8 cellular contexts compared by ENCODE assay signal in the genomic region with DNA sequence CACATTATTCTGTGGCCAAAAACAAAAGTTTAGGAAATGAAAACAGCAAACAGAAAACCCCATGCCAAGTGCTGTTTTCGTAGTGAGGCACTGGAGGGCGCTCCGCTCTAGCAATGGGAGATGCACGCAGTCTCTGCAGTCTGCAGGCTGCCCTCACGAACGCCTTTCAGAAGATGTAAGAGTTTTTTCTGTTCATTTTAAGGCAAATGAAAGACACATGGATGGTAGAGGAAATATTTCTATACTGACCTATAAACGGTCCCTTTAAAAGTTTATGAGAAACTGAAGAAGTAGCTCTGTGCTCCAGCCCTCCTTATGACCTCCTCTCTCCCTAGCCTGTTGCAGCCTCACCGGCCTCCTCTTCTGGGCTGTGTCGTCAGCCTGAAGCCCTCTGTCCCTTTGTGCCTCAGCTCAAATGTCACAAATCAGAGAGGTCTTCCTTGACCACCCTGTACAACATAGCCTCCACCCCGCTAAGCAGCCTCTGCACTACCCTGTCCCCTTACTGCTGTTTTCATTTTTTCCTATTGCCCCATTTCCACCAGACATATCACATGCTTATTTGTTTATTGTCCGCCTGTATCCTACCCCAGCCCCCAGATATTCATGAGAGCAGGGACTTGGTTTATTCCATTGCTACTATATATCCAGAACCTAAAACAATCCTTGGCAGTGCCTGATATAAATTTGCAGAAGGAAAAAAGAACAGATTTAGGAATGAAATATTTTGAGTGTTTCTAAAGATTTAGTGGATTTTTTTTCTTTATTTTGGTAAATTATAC. TPM values are rescaled to one million over a fixed set of nuclear protein-coding genes. Genes with fewer than 3 reads are reported as not detected.
A peak's percentile ranks its signal among the peaks of the same experiment; 100 is the strongest.
DNase-seq lines count a peak whose midpoint lies in the region; ATAC-seq, FAIRE-seq and TF ChIP-seq lines count a peak whose summit lies in the region.

No MANE protein-coding gene starts in this region.

- H3K9ac ChIP-seq in DND-41 (ENCODE audit: low read depth, low read length) (no peak overlapping the region), H9 (ENCODE audit: extremely low read depth, insufficient read length, low read length) (no peak overlapping the region)

- H3T11ph ChIP-seq in H9 (ENCODE audit: low read length) = no peak overlapping the region

- peak; percentile 53 for TF ChIP-seq CTCF in DND-41 (IDR thresholded peaks at IDR 0.05; ENCODE audit: borderline replicate concordance, extremely low read depth, low read length, poor library complexity, severe bottlenecking)
- TF ChIP-seq CTCF in H9 (conservative IDR thresholded peaks at IDR 0.05) = peak; percentile 98
- peak; percentile 77 to 86 (median 79) for TF ChIP-seq CTCF in nephron (IDR thresholded peaks at IDR 0.05; ENCODE audit: unreplicated experiment in 3 of 3)

- peak; percentile 50; the same call in 2 of the 3 replicates for ATAC-seq in DND-41 (ENCODE audit: insufficient read depth, low read depth)
- ATAC-seq in HG03521 (IDR thresholded peaks at IDR 0.05; ENCODE audit: unreplicated experiment) = no peak
- ATAC-seq in HG02870 (IDR thresholded peaks at IDR 0.05; ENCODE audit: unreplicated experiment) = no peak

- H3K23me2 ChIP-seq in H9 (ENCODE audit: insufficient read length, low read depth, low read length, poor library complexity, severe bottlenecking) = no peaks in the 10 kb centered on the region

- H3K27ac Mint-ChIP-seq in H9 = no peak overlapping the region
- H3K27ac Mint-ChIP-seq in nephron = no peak overlapping the region

- no peak overlapping the region for H4K5ac ChIP-seq in H9 (ENCODE audit: insufficient read length, low read depth, low read length)

- peaks cover 7% of the 10 kb centered on the region; the same call in 1 of the 2 replicates for H3K79me2 ChIP-seq in DND-41 (ENCODE audit: insufficient read depth, low read length)
- H3K79me2 ChIP-seq in H9 (ENCODE audit: insufficient read depth, low read length) = no peaks in the 10 kb centered on the region

- no peaks in the 10 kb centered on the region for H3K4me1 ChIP-seq in DND-41 (ENCODE audit: insufficient read depth, low read length)
- H3K4me1 ChIP-seq in H9 (ENCODE audit: insufficient read depth, low read length) = no peaks in the 10 kb centered on the region; the same call in 1 of the 2 replicates

- no peak overlapping the region for H3K4me3 ChIP-seq in DND-41 (ENCODE audit: low read depth in 1 of 2, low read length in 2 of 2)

- H2BK12ac ChIP-seq in H9 (ENCODE audit: insufficient read length, low read depth, low read length) = no peak overlapping the region

- no peaks in the 10 kb centered on the region for H3K27me3 Mint-ChIP-seq in H9 (ENCODE audit: low read depth)
- H3K27me3 Mint-ChIP-seq in nephron (ENCODE audit: low read depth) = peaks cover 12% of the 10 kb centered on the region

- H3K4me3 Mint-ChIP-seq in H9 (no peak overlapping the region), nephron (no peak overlapping the region)

- H3K4ac ChIP-seq in H9 (ENCODE audit: low read depth, low read length) = no peak overlapping the region

- no peak overlapping the region for H2AK5ac ChIP-seq in H9 (ENCODE audit: insufficient read length, low read length)

- peaks cover 2% of the 10 kb centered on the region for H3K79me1 ChIP-seq in H9 (ENCODE audit: insufficient read depth, low read depth, low read length, poor library complexity, severe bottlenecking)

- H3K36me3 Mint-ChIP-seq in H9 (ENCODE audit: insufficient read depth in 1 of 3, low read depth in 3 of 3) (no peaks in the 10 kb centered on the region), nephron (ENCODE audit: low read depth) (no peaks in the 10 kb centered on the region)

- DNase-seq in DND-41 = no peak
- peak; percentile 66 for DNase-seq in H9
- peak; percentile 62 for DNase-seq in OCI-M1 (lab: John Stamatoyannopoulos, UW)
- no peak for DNase-seq in NCI-H1105 treated with DMSO at 0.1 percent for 48 hours (lab: John Stamatoyannopoulos, UW)

- H3K27me3 ChIP-seq in DND-41 (ENCODE audit: insufficient read depth, low read length, poor library complexity) (no peaks in the 10 kb centered on the region), H9 (ENCODE audit: insufficient read depth, low read length) (no peaks in the 10 kb centered on the region)

- H3K56ac ChIP-seq in H9 (ENCODE audit: insufficient read length, low read depth, low read length) = no peak overlapping the region

- FAIRE-seq in endometrium (lab: Jason Lieb, UNC) = peak; percentile 35

- no peak overlapping the region for H2BK15ac ChIP-seq in H9 (ENCODE audit: low read depth, low read length)

- H3K27ac ChIP-seq in DND-41 (ENCODE audit: low read length) = no peak overlapping the region
- no peak overlapping the region for H3K27ac ChIP-seq in H9 (ENCODE audit: insufficient read length, low read depth, low read length)

- H2BK5ac ChIP-seq in H9 (ENCODE audit: insufficient read length, low read length) = no peak overlapping the region

- no peak overlapping the region for H2BK120ac ChIP-seq in H9 (ENCODE audit: low read depth, low read length, poor library complexity, severe bottlenecking)

- H3K9me3 ChIP-seq in DND-41 (ENCODE audit: insufficient read depth, low read length, severe bottlenecking) (no peaks in the 10 kb centered on the region), H9 (ENCODE audit: control insufficient read depth, low read depth, low read length) (no peaks in the 10 kb centered on the region)

- H3K9me3 Mint-ChIP-seq in H9 = no peaks in the 10 kb centered on the region
- no peaks in the 10 kb centered on the region for H3K9me3 Mint-ChIP-seq in nephron

- H4K20me1 ChIP-seq in DND-41 (ENCODE audit: insufficient read depth, low read length) (0 out of 2 replicates have a peak, but pooled peaks cover 4% of the 10 kb centered on the region), H9 (ENCODE audit: control insufficient read depth, insufficient read depth, insufficient read length) (no peaks in the 10 kb centered on the region)

- WGBS in H9 (ENCODE audit: extremely low coverage, insufficient read length, low lambda C conversion rate) = no CpG with 5 or more reads among the region's 11 CpGs

- no peak overlapping the region for H4K91ac ChIP-seq in H9 (ENCODE audit: insufficient read length, low read depth, low read length)

- H3K18ac ChIP-seq in H9 (ENCODE audit: insufficient read length, low read depth, low read length) = no peak overlapping the region

- H2AFZ ChIP-seq in DND-41 (ENCODE audit: low read depth, low read length) (no peak overlapping the region), H9 (ENCODE audit: low read length) (no peak overlapping the region)

- no peak overlapping the region for H3K23ac ChIP-seq in H9 (ENCODE audit: insufficient read length, low read depth, low read length)

- H3K14ac ChIP-seq in H9 (ENCODE audit: insufficient read depth, low read length) = no peak overlapping the region

- H3K4me1 Mint-ChIP-seq in H9 (peaks cover 23 to 28% of the 10 kb centered on the region in 2 experiments), nephron (peaks cover 15% of the 10 kb centered on the region)

- no peaks in the 10 kb centered on the region for H3K36me3 ChIP-seq in DND-41 (ENCODE audit: insufficient read depth, low read length)

- H2BK20ac ChIP-seq in H9 (ENCODE audit: low read depth, low read length, poor library complexity, severe bottlenecking) = no peak overlapping the region

- H3K4me2 ChIP-seq in DND-41 (ENCODE audit: insufficient read depth, low read length) (no peak overlapping the region), H9 (ENCODE audit: insufficient read depth, insufficient read length, low read length) (no peak overlapping the region)

- no peak overlapping the region for H4K8ac ChIP-seq in H9 (replicated peaks; ENCODE audit: insufficient read length, low read depth, low read length)

RNA-seq across cellular contexts. Expression of a gene that starts 11.2 kb away (rescaled TPM):
- 16.5 and 20.7 TPM in 2 replicates for total RNA-seq in H9 (2021)

Comparison
In these comparisons a context has a peak if more than half of its experiments do, and no peak if none do; other contexts are left out.
1. DNase-seq: peak in H9 (single experiment) and OCI-M1 (single experiment); none in DND-41 (single experiment) and NCI-H1105 treated with DMSO at 0.1 percent for 48 hours (single experiment).
2. Peak in every context shown above with its lines, with median percentiles within 50 percentile points of each other: CTCF ChIP-seq.